In the genomic region with DNA sequence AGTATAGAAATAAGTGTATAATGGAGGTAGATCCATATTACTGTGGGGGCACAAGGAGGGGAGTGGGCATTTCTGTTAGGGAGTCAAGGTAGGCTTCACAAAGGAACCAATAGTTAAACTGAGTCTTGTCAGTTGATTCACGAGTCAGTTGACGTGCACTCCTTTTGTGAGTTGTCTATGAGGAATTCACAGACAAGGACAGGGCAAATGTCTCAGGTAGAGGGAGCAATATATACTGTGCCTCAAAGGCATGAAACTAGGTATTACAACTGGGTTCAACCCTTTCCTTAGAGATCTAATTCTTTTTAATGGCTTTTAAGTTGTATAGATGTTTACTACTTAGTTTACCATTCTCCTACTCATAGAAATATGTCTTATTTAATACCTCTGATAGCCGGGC, we compare ENCODE assay signal across 24 cellular contexts. TPM values are rescaled to one million over a fixed set of nuclear protein-coding genes. Genes with fewer than 3 reads are reported as not detected.
A peak's percentile ranks its signal among the peaks of the same experiment; 100 is the strongest.
DNase-seq lines count a peak whose midpoint lies in the region; ATAC-seq and TF ChIP-seq lines count a peak whose summit lies in the region.
"Had no signal": no experiment of that assay in that cellular context is flagged by ENCODE, and none has a peak within 500 bp of the region (broad histone marks: within the 10 kb centered on the region; RNA-seq: fewer than 3 reads in every experiment).

No MANE protein-coding gene starts in this region.

- POLR2A ChIA-PET in MCF 10A (lab: Yijun Ruan, JAX) = interaction anchor here (0.7 to 2.3 kb wide), 7 partner anchors 10 to 319 kb away, joined by 3 to 31 read pairs (median 6); partner anchors contain the start of genes TMEM14B and TMEM14C
- POLR2A ChIA-PET in RWPE1 (lab: Yijun Ruan, JAX; ENCODE audit: low non-redundant PET) = no interaction called here

- no CpG with 5 or more reads among the region's 3 CpGs for WGBS in trophoblast cell (ENCODE audit: extremely low coverage, insufficient coverage, insufficient read length)

- intact Hi-C loops in MCF 10A (cut with micrococcal nuclease) (loop anchor here (1.0 kb wide), 1 partner anchor 25 kb away; no protein-coding TSS in a partner anchor), breast epithelium (cut with DNase I; ENCODE audit: low total_unique reads) (no loop called here)

- no peaks in the 10 kb centered on the region for H3K79me2 ChIP-seq in trophoblast cell (ENCODE audit: control insufficient read depth, insufficient read depth, low read length, poor library complexity)

- H3K27me3 Mint-ChIP-seq in MCF 10A (ENCODE audit: insufficient read depth, unreplicated experiment) = no peaks in the 10 kb centered on the region
- no peaks in the 10 kb centered on the region for H3K27me3 Mint-ChIP-seq in activated T-helper 17 cell treated with anti-CD3 and anti-CD28 coated beads, Interleukin-2, amount 50 U/mL, for 72 hours
- H3K27me3 Mint-ChIP-seq: naive B cell had no signal

- H4K8ac ChIP-seq in trophoblast cell (ENCODE audit: low read depth, low read length) = no peak overlapping the region

- TF ChIP-seq POLR2A in breast epithelium (IDR thresholded peaks at IDR 0.05) = no peak

- H3K4me3 Mint-ChIP-seq in MCF 10A (ENCODE audit: unreplicated experiment) = no peak overlapping the region
- no peak overlapping the region for H3K4me3 Mint-ChIP-seq in activated T-helper 17 cell treated with anti-CD3 and anti-CD28 coated beads, Interleukin-2, amount 50 U/mL, for 72 hours
- H3K4me3 Mint-ChIP-seq: GM23338; naive B cell; T-helper 2 cell treated with Interferon-gamma antibody and Interleukin-4, amounts not matched to agents 5 μg/mL and 100 μg/mL, for 36 hours had no signal

- peaks cover 5% of the 10 kb centered on the region for H3K79me1 ChIP-seq in trophoblast cell (ENCODE audit: low read length)

- no peak overlapping the region for H2AK5ac ChIP-seq in trophoblast cell (ENCODE audit: low read length)

- H3K4ac ChIP-seq in trophoblast cell (ENCODE audit: low read depth, low read length) = no peak overlapping the region

- no peak overlapping the region for H2BK12ac ChIP-seq in trophoblast cell (ENCODE audit: low read length)

- TF ChIP-seq CTCF in MCF 10A (IDR thresholded peaks at IDR 0.05; ENCODE audit: unreplicated experiment) = no peak
- no peak for TF ChIP-seq CTCF in breast epithelium (IDR thresholded peaks at IDR 0.05)
- no peak for TF ChIP-seq CTCF in RWPE1 (conservative IDR thresholded peaks at IDR 0.05; ENCODE audit: low read depth)

- H3K4me1 Mint-ChIP-seq in MCF 10A (ENCODE audit: insufficient read depth, unreplicated experiment) = peaks cover 6% of the 10 kb centered on the region
- no peaks in the 10 kb centered on the region for H3K4me1 Mint-ChIP-seq in activated T-helper 17 cell treated with anti-CD3 and anti-CD28 coated beads, Interleukin-2, amount 50 U/mL, for 72 hours
- H3K4me1 Mint-ChIP-seq: GM23338, naive B cell had no signal

- H3K18ac ChIP-seq in trophoblast cell (ENCODE audit: low read length) = no peak overlapping the region

- H3K4me3 ChIP-seq in breast epithelium (no peak overlapping the region), trophoblast cell (ENCODE audit: low read depth, low read length) (no peak overlapping the region)
- H3K4me3 ChIP-seq: adrenal gland, gastrocnemius medialis, GM23338, pancreas had no signal

- H3K4me1 ChIP-seq in breast epithelium = no peaks in the 10 kb centered on the region
- H3K4me1 ChIP-seq in trophoblast cell (ENCODE audit: control insufficient read depth in 1 of 2, insufficient read depth in 2 of 2, low read length in 2 of 2) = peaks cover 3 to 6% of the 10 kb centered on the region in 2 experiments
- H3K4me1 ChIP-seq: pancreas had no signal

- H3K9ac ChIP-seq in trophoblast cell (ENCODE audit: low read length) = no peak overlapping the region
- H3K9ac ChIP-seq: SK-N-SH had no signal

- no peak overlapping the region for H2AFZ ChIP-seq in trophoblast cell (ENCODE audit: insufficient read depth, low read length, poor library complexity)
- H2AFZ ChIP-seq: GM23338 had no signal

- H3K27ac ChIP-seq in breast epithelium = no peak overlapping the region
- H3K27ac ChIP-seq in RWPE1 = peak overlapping the region; percentile 87
- H3K27ac ChIP-seq in trophoblast cell (ENCODE audit: low read depth, low read length) = no peak overlapping the region
- H3K27ac ChIP-seq: adrenal gland, gastrocnemius medialis had no signal

- no peak overlapping the region for H4K12ac ChIP-seq in trophoblast cell (ENCODE audit: low read depth, low read length)

- H3K9me3 Mint-ChIP-seq in MCF 10A (ENCODE audit: unreplicated experiment) = no peaks in the 10 kb centered on the region
- no peaks in the 10 kb centered on the region for H3K9me3 Mint-ChIP-seq in activated T-helper 17 cell treated with anti-CD3 and anti-CD28 coated beads, Interleukin-2, amount 50 U/mL, for 72 hours
- H3K9me3 Mint-ChIP-seq: GM23338; naive B cell; T-helper 2 cell treated with Interferon-gamma antibody and Interleukin-4, amounts not matched to agents 5 μg/mL and 100 μg/mL, for 36 hours had no signal

- H3K36me3 ChIP-seq in breast epithelium = no peaks in the 10 kb centered on the region
- H3K36me3 ChIP-seq in trophoblast cell (ENCODE audit: control insufficient read depth in 1 of 2, insufficient read depth in 2 of 2, low read length in 2 of 2) = peaks cover 17 to 18% of the 10 kb centered on the region in 2 experiments

- H3K9me3 ChIP-seq in breast epithelium = no peaks in the 10 kb centered on the region
- no peaks in the 10 kb centered on the region for H3K9me3 ChIP-seq in trophoblast cell (ENCODE audit: insufficient read depth, low read depth, low read length)
- H3K9me3 ChIP-seq: adrenal gland, gastrocnemius medialis, pancreas, sigmoid colon, SK-N-SH had no signal

- CTCF ChIA-PET in MCF 10A (lab: Yijun Ruan, JAX) = interaction anchor here (0.6 to 0.9 kb wide), 2 partner anchors 39 to 68 kb away, joined by 3 to 6 read pairs; partner anchors contain the start of gene PAK1IP1
- CTCF ChIA-PET in RWPE1 (lab: Yijun Ruan, JAX) = no interaction called here

- peak overlapping the region; percentile 88 for H3K27ac Mint-ChIP-seq in MCF 10A (ENCODE audit: low read depth, unreplicated experiment)
- H3K27ac Mint-ChIP-seq in activated T-helper 17 cell treated with anti-CD3 and anti-CD28 coated beads, Interleukin-2, amount 50 U/mL, for 72 hours = no peak overlapping the region
- H3K27ac Mint-ChIP-seq: T-helper 2 cell treated with Interferon-gamma antibody and Interleukin-4, amounts not matched to agents 5 μg/mL and 100 μg/mL, for 36 hours had no signal

- H3K27me3 ChIP-seq in breast epithelium (no peaks in the 10 kb centered on the region), trophoblast cell (ENCODE audit: insufficient read depth, low read length) (no peaks in the 10 kb centered on the region)
- H3K27me3 ChIP-seq: adrenal gland, gastrocnemius medialis, pancreas, sigmoid colon had no signal

- H3K4me2 ChIP-seq in trophoblast cell (ENCODE audit: low read length) = no peak overlapping the region
- H3K4me2 ChIP-seq: GM23338 had no signal

- H4K91ac ChIP-seq in trophoblast cell (ENCODE audit: low read depth, low read length) = no peak overlapping the region

- no peak overlapping the region for H2BK120ac ChIP-seq in trophoblast cell (ENCODE audit: insufficient read depth, low read length, poor library complexity)

- no peak overlapping the region for H3K23ac ChIP-seq in trophoblast cell (ENCODE audit: low read length)

- no peak overlapping the region for H2BK5ac ChIP-seq in trophoblast cell (ENCODE audit: low read depth, low read length, poor library complexity)

- peak; percentile 22 for ATAC-seq in esophagus mucosa
- no peak for ATAC-seq in activated T-helper 17 cell treated with anti-CD3 and anti-CD28 coated beads, Interleukin-2, amount 50 U/mL, for 72 hours (replicated peaks)
- ATAC-seq: gastrocnemius medialis had no signal

- no peak for DNase-seq in MCF 10A (ENCODE audit: unreplicated experiment)
- no peak for DNase-seq in breast epithelium (ENCODE audit: low spot score in 2 of 2)
- DNase-seq in RWPE1 (ENCODE audit: low spot score) = no peak
- peak; percentile 16 to 64 for DNase-seq in trophoblast cell
- no peak for DNase-seq in DMS114 treated with DMSO at 0.1 percent for 48 hours (lab: John Stamatoyannopoulos, UW; ENCODE audit: unreplicated experiment)
- DNase-seq in stimulated activated naive CD4-positive, alpha-beta T cell (lab: John Stamatoyannopoulos, UW) = no peak
- DNase-seq: activated CD4-positive, alpha-beta T cell treated with anti-CD3 and anti-CD28 coated beads, Interleukin-2, amount 50 U/mL, for 4 hours; activated effector memory CD4-positive, alpha-beta T cell treated with anti-CD3 and anti-CD28 coated beads, Interleukin-2, amount 50 U/mL, for 16 hours; C1 segment of cervical spinal cord; gastrocnemius medialis; kidney; naive B cell; NCI-H2081 treated with DMSO at 0.1 percent for 48 hours; NCI-H446; pancreas; SK-N-SH had no signal

- H3K14ac ChIP-seq in trophoblast cell (ENCODE audit: low read length) = no peak overlapping the region

- no TSS peak for BruUV-seq in MCF 10A (replicated peaks; lab: Mats Ljungman, UMichigan)

- peaks cover 62% of the 10 kb centered on the region for H3K36me3 Mint-ChIP-seq in MCF 10A (ENCODE audit: insufficient read depth, unreplicated experiment)
- peaks cover 31% of the 10 kb centered on the region for H3K36me3 Mint-ChIP-seq in activated T-helper 17 cell treated with anti-CD3 and anti-CD28 coated beads, Interleukin-2, amount 50 U/mL, for 72 hours (ENCODE audit: low read depth)
- H3K36me3 Mint-ChIP-seq: naive B cell had no signal

RNA-seq across cellular contexts. Expression of gene TMEM14C, which starts 11.0 kb away (rescaled TPM):
- total RNA-seq in MCF 10A (2022) (159 and 160 TPM in 2 replicates), breast epithelium (100 to 1,000 TPM; 124 to 159 (median 134) TPM), esophagus mucosa (64.5 TPM)
- polyA plus RNA-seq in trophoblast cell (2013) = 200 and 206 TPM in 2 replicates
- 10 to 100 TPM; 52.6 to 64.1 TPM for total RNA-seq in activated T-helper 17 cell treated with anti-CD3 and anti-CD28 coated beads, Interleukin-2, amount 50 U/mL, for 72 hours

RNA-seq across cellular contexts. Expression of gene TMEM14B, which starts 13.7 kb away (rescaled TPM):
- total RNA-seq in MCF 10A (2022) (122 and 143 TPM in 2 replicates), breast epithelium (100 to 1,000 TPM in 1 of 3 donors, 10 to 100 TPM in 2; 65.7 to 102 (median 76.4) TPM), esophagus mucosa (49.3 TPM)
- 66.2 and 69.3 TPM in 2 replicates for polyA plus RNA-seq in trophoblast cell (2013)
- 100 to 1,000 TPM in 1 of 2 donors, 10 to 100 TPM in 1; 90.4 to 109 TPM for total RNA-seq in activated T-helper 17 cell treated with anti-CD3 and anti-CD28 coated beads, Interleukin-2, amount 50 U/mL, for 72 hours

RNA-seq across cellular contexts. Expression of gene PAK1IP1, which starts 39.1 kb away (rescaled TPM):
- 27.0 and 38.1 TPM in 2 replicates for total RNA-seq in MCF 10A (2022)
- total RNA-seq in breast epithelium = 10 to 100 TPM; 10.4 to 16.4 (median 15.7) TPM
- total RNA-seq in esophagus mucosa = 15.3 TPM
- 16.1 and 16.9 TPM in 2 replicates for polyA plus RNA-seq in trophoblast cell (2013)
- total RNA-seq in activated T-helper 17 cell treated with anti-CD3 and anti-CD28 coated beads, Interleukin-2, amount 50 U/mL, for 72 hours = 10 to 100 TPM; 13.7 to 27.4 TPM

RNA-seq across cellular contexts. Expression of gene C6orf52, which starts 39.4 kb away (rescaled TPM):
- total RNA-seq in MCF 10A (2022) (5.0 and 6.5 TPM in 2 replicates), breast epithelium (1 to 10 TPM in 1 of 3 donors, not detected in 2; 1.3 TPM), esophagus mucosa (0.84 TPM)
- 3.5 and 4.0 TPM in 2 replicates for polyA plus RNA-seq in trophoblast cell (2013)
- total RNA-seq in activated T-helper 17 cell treated with anti-CD3 and anti-CD28 coated beads, Interleukin-2, amount 50 U/mL, for 72 hours = not detected
- total RNA-seq: GM23338, LHCN-M2, lung microvascular endothelial cell, sigmoid colon had no signal

Comparison
In these comparisons a context has a peak if more than half of its experiments do, and no peak if none do; other contexts are left out.
1. DNase-seq: peak in trophoblast cell (2 of 2); none in MCF 10A (single experiment), breast epithelium (0 of 2), RWPE1 (single experiment), DMS114 treated with DMSO at 0.1 percent for 48 hours (single experiment) and stimulated activated naive CD4-positive, alpha-beta T cell (0 of 6).